Comparison of ENCODE assay signal across 8 cellular contexts in genomic region chr13:49246850-49247721, GRCh38. TPM values are rescaled to one million over a fixed set of nuclear protein-coding genes. Genes with fewer than 3 reads are reported as not detected.
A peak's percentile ranks its signal among the peaks of the same experiment; 100 is the strongest.
DNase-seq lines count a peak whose midpoint lies in the region; ATAC-seq and TF ChIP-seq lines count a peak whose summit lies in the region.

No MANE protein-coding gene starts in this region.

- peak overlapping the region; percentile 99 for H3K4me3 ChIP-seq in mononuclear cell (ENCODE audit: low read length)

- H3K36me3 Mint-ChIP-seq in CD4-positive, alpha-beta T cell (ENCODE audit: low read depth), result peaks cover 23% of the 10 kb centered on the region

- peaks cover 7% of the 10 kb centered on the region for H3K27me3 Mint-ChIP-seq in CD4-positive, alpha-beta T cell

- peaks cover 28% of the 10 kb centered on the region for H3K4me1 ChIP-seq in mononuclear cell (ENCODE audit: insufficient read depth, low read length)

- no peak for DNase-seq in CD4-positive, alpha-beta T cell
- DNase-seq in KG1 (lab: John Stamatoyannopoulos, UW), result peak; percentile 63
- DNase-seq in amygdala (lab: John Stamatoyannopoulos, UW), result no peak
- no peak for DNase-seq in islet precursor cell
- no peak for DNase-seq in iPS-NIHi11 (ENCODE audit: low spot score)

- no peaks in the 10 kb centered on the region for H3K9me3 ChIP-seq in CD4-positive, alpha-beta T cell (ENCODE audit: control insufficient read depth, low read length)
- no peaks in the 10 kb centered on the region for H3K9me3 ChIP-seq in mononuclear cell (ENCODE audit: low read depth, low read length)

- CTCF ChIA-PET in CD4-positive, alpha-beta T cell (lab: Charles Lee), result interaction anchor here (1.5 kb wide), 1 partner anchor 34 kb away, joined by 4 read pairs; no protein-coding TSS in a partner anchor

- no peaks in the 10 kb centered on the region for H3K9me3 Mint-ChIP-seq in CD4-positive, alpha-beta T cell

- H3K27ac ChIP-seq in CD4-positive, alpha-beta T cell (ENCODE audit: low read depth, low read length), result peak overlapping the region; percentile 36
- peak overlapping the region; percentile 62 for H3K27ac ChIP-seq in cingulate gyrus (ENCODE audit: low read depth, low read length)

- H3K4me1 Mint-ChIP-seq in CD4-positive, alpha-beta T cell (ENCODE audit: low read depth), result peaks cover 43% of the 10 kb centered on the region

- peak; percentile 30 for ATAC-seq in CD4-positive, alpha-beta T cell (ENCODE audit: poor library complexity)
- peak; percentile 38 for ATAC-seq in GM21526 (IDR thresholded peaks at IDR 0.05; ENCODE audit: low FRiP score, unreplicated experiment)

- peak overlapping the region; percentile 95 for H3K27ac Mint-ChIP-seq in CD4-positive, alpha-beta T cell

- peak overlapping the region; percentile 93 for H3K4me3 Mint-ChIP-seq in CD4-positive, alpha-beta T cell

- POLR2A ChIA-PET in CD4-positive, alpha-beta T cell (lab: Charles Lee), result interaction anchor here (0.5 to 2.9 kb wide), 8 partner anchors 11 to 1209 kb away, joined by 3 to 26 read pairs (median 5); partner anchors contain the start of genes CAB39L, FNDC3A, NUDT15 and RCBTB2

- no peak for TF ChIP-seq CTCF in CD4-positive, alpha-beta T cell (IDR thresholded peaks at IDR 0.05)

- intact Hi-C loops in CD4-positive, alpha-beta T cell (cut with DNase I, micrococcal nuclease), result no loop called here

- H3K27me3 ChIP-seq in CD4-positive, alpha-beta T cell (ENCODE audit: control insufficient read depth, insufficient read depth, low read length), result peaks cover 3% of the 10 kb centered on the region
- H3K27me3 ChIP-seq in mononuclear cell (ENCODE audit: insufficient read depth, low read length), result no peaks in the 10 kb centered on the region

RNA-seq across cellular contexts. Expression of gene CDADC1, which starts 0.6 kb away (rescaled TPM):
- 10 to 100 TPM in 1 of 2 experiments, 1 to 10 TPM in 1; 9.1 to 11.3 TPM for total RNA-seq in CD4-positive, alpha-beta T cell
- 4.6 TPM for total RNA-seq in mononuclear cell

RNA-seq across cellular contexts. Expression of gene MLNR, which starts 26.9 kb away (rescaled TPM):
- not detected for total RNA-seq in CD4-positive, alpha-beta T cell
- not detected for total RNA-seq in mononuclear cell
